In genomic region chr9:122263699-122264349, GRCh38 we compare ENCODE assay signal across 1 cellular context.
TF ChIP-seq lines count a peak whose summit lies in the region.

No MANE protein-coding gene starts in this region.

TF ChIP-seq in IMR-90, 13 proteins besides CTCF, POLR2A, EP300 and RAD21:
- TF ChIP-seq MAFK (IDR thresholded peaks at IDR 0.05; ENCODE audit: low read depth, low read length) (no peak), MAZ (IDR thresholded peaks at IDR 0.05; ENCODE audit: borderline replicate concordance, low read depth, low read length) (no peak), NFE2L2 (IDR thresholded peaks at IDR 0.05; ENCODE audit: low read depth, low read length) (no peak), RFX5 (IDR thresholded peaks at IDR 0.05; ENCODE audit: low read depth, low read length) (no peak), CEBPB (IDR thresholded peaks at IDR 0.05; ENCODE audit: low read depth, low read length) (no peak), RCOR1 (IDR thresholded peaks at IDR 0.05; ENCODE audit: insufficient replicate concordance, low read length) (no peak), FOS (IDR thresholded peaks at IDR 0.05; ENCODE audit: low read depth, low read length) (no peak), BHLHE40 (IDR thresholded peaks at IDR 0.05; ENCODE audit: low read depth, low read length) (no peak), SMC3 (IDR thresholded peaks at IDR 0.05; ENCODE audit: low read depth, low read length) (no peak), MXI1 (IDR thresholded peaks at IDR 0.05; ENCODE audit: borderline replicate concordance, low read depth, low read length) (no peak)
- TF ChIP-seq, protein P1, sequence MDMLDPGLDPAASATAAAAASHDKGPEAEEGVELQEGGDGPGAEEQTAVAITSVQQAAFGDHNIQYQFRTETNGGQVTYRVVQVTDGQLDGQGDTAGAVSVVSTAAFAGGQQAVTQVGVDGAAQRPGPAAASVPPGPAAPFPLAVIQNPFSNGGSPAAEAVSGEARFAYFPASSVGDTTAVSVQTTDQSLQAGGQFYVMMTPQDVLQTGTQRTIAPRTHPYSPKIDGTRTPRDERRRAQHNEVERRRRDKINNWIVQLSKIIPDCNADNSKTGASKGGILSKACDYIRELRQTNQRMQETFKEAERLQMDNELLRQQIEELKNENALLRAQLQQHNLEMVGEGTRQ (IDR thresholded peaks at IDR 0.05; ENCODE audit: low read depth, low read length), result no peak
- TF ChIP-seq, protein P2, sequence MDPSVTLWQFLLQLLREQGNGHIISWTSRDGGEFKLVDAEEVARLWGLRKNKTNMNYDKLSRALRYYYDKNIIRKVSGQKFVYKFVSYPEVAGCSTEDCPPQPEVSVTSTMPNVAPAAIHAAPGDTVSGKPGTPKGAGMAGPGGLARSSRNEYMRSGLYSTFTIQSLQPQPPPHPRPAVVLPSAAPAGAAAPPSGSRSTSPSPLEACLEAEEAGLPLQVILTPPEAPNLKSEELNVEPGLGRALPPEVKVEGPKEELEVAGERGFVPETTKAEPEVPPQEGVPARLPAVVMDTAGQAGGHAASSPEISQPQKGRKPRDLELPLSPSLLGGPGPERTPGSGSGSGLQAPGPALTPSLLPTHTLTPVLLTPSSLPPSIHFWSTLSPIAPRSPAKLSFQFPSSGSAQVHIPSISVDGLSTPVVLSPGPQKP (IDR thresholded peaks at IDR 0.05; ENCODE audit: borderline replicate concordance, low read depth, low read length), result no peak
